ENCODE assay signal across 8 cellular contexts in genomic region chr18:59822612-59823275, GRCh38.
"Had no signal": no experiment of that assay in that cellular context is flagged by ENCODE, and none has a peak within 500 bp of the region (broad histone marks: within the 10 kb centered on the region; RNA-seq: fewer than 3 reads in every experiment).

No MANE protein-coding gene starts in this region.

- H3K27ac ChIP-seq: adrenal gland, cardiac muscle cell, psoas muscle, thyroid gland had no signal

- ATAC-seq: activated T-cell treated with anti-CD3 and anti-CD28 coated beads, Interleukin-2, amount 50 U/mL, for 4 hours had no signal

- H3K27me3 ChIP-seq: adrenal gland, thyroid gland had no signal

- H3K4me3 ChIP-seq: adrenal gland, cardiac muscle cell, dorsolateral prefrontal cortex, psoas muscle, thyroid gland had no signal

- DNase-seq: activated effector memory CD4-positive, alpha-beta T cell treated with Interleukin-2 at 50 U/mL for 16 hours; activated naive CD4-positive, alpha-beta T cell treated with anti-CD3 and anti-CD28 coated beads, Interleukin-2, amount 50 U/mL, for 16 hours; activated T-cell treated with anti-CD3 and anti-CD28 coated beads, Interleukin-2, amount 50 U/mL, for 4 hours had no signal

- H3K4me1 ChIP-seq: psoas muscle, thyroid gland had no signal

- H3K36me3 ChIP-seq: adrenal gland, cardiac muscle cell, thyroid gland had no signal

- H3K9me3 ChIP-seq: adrenal gland, psoas muscle, thyroid gland had no signal
